36 cellular contexts compared by ENCODE assay signal in the genomic region with DNA sequence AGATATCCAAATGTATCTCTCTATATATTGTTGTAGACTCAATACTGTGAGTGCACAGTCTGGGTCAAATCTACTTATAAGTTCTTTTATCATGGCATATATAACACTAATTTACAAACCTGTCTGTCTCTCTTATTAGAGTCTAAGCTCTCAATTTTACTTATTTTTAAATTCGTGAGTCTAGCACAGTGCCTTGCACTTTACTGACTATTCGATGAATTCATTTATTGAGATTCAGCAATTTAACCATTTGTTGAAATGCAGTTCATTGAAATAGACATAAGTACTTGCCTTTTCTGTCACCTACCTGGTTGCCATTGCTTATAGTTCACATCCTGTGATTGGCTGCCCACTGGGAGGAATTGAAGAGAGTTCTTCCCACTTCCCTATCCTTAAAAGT. TPM values are rescaled to one million over a fixed set of nuclear protein-coding genes. Genes with fewer than 3 reads are reported as not detected.
"Had no signal": no experiment of that assay in that cellular context is flagged by ENCODE, and none has a peak within 500 bp of the region (broad histone marks: within the 10 kb centered on the region; RNA-seq: fewer than 3 reads in every experiment).

No MANE protein-coding gene starts in this region.

- H3K4me3 ChIP-seq: MG63 had no signal

- H3K27me3 ChIP-seq: MG63 had no signal

- H3K9me3 ChIP-seq: MG63 had no signal

- DNase-seq: Karpas-422, Kasumi-1, MG63, MM.1S, NCI-H1048, NCI-H1092, NCI-H1092 treated with DMSO at 0.1 percent for 48 hours, NCI-H1105, NCI-H1105 treated with DMSO at 0.1 percent for 48 hours, NCI-H1417, NCI-H1417 treated with DMSO at 0.1 percent for 48 hours, NCI-H1436, NCI-H1436 treated with DMSO at 0.1 percent for 48 hours, NCI-H146, NCI-H1694, NCI-H1694 treated with DMSO at 0.1 percent for 48 hours, NCI-H187, NCI-H187 treated with DMSO at 0.1 percent for 48 hours, NCI-H1930, NCI-H2029, NCI-H2029 treated with DMSO at 0.1 percent for 48 hours, NCI-H2081, NCI-H2081 treated with DMSO at 0.1 percent for 48 hours, NCI-H2107, NCI-H2171, NCI-H2171 treated with DMSO at 0.1 percent for 48 hours, NCI-H2227 treated with DMSO at 0.1 percent for 48 hours, NCI-H226, NCI-H345, NCI-H446, NCI-H446 treated with DMSO at 0.1 percent for 48 hours, NCI-H510A, NCI-H510A treated with DMSO at 0.1 percent for 48 hours, NCI-H524 had no signal

- H3K36me3 ChIP-seq: MG63 had no signal

RNA-seq across cellular contexts. Expression of gene CDK15, which starts 15.3 kb away (rescaled TPM):
- total RNA-seq: MCF 10A, NCI-H460 had no signal
